8 cellular contexts compared by ENCODE assay signal in genomic region chr9:19230356-19231125, GRCh38. TPM values are rescaled to one million over a fixed set of nuclear protein-coding genes. Genes with fewer than 3 reads are reported as not detected.
DNase-seq lines count a peak whose midpoint lies in the region; ATAC-seq and TF ChIP-seq lines count a peak whose summit lies in the region.

DENND4C (plus strand) TSS chr9:19230693; CDS start chr9:19276175, 45,482 bp downstream.

- peak; percentile 73 for ATAC-seq in HG02623 (IDR thresholded peaks at IDR 0.05; ENCODE audit: unreplicated experiment)
- peak; percentile 86 to 90 (median 88) for ATAC-seq in T-cell (replicated peaks in 1 of 4)
- ATAC-seq in left cardiac atrium: peak; percentile 90 to 94

- H3K4me3 Mint-ChIP-seq in T-cell: peak within 1 kb of the TSS in 2 of 3 donors; percentile 68 to 78
- H3K4me3 Mint-ChIP-seq in progenitor cell of endocrine pancreas (ENCODE audit: low read depth): no peak within 1 kb of the TSS

- intact Hi-C loops in left cardiac atrium (cut with DNase I): loop anchor here in 1 of 2 donors (5.0 kb wide), 1 partner anchor 48 kb away; no protein-coding TSS in a partner anchor

- DNase-seq in NCI-H1105 (lab: John Stamatoyannopoulos, UW): peak; percentile 72
- DNase-seq in T-cell: peak; percentile 62 to 85 (median 75)
- DNase-seq in left cardiac atrium: peak; percentile 91
- peak; percentile 93 for DNase-seq in progenitor cell of endocrine pancreas (ENCODE audit: low spot score, unreplicated experiment)
- peak; percentile 87 for DNase-seq in ureter (ENCODE audit: low spot score)

- POLR2A ChIA-PET in T-cell (lab: Charles Lee): interaction anchor here (0.5 to 1.2 kb wide), 7 partner anchors 27 to 182 kb away, joined by 3 to 6 read pairs (median 4); no protein-coding TSS in a partner anchor

- H3K27me3 Mint-ChIP-seq in T-cell (no peaks in the 10 kb centered on the region), progenitor cell of endocrine pancreas (no peaks in the 10 kb centered on the region)

- no peaks in the 10 kb centered on the region for H3K9me3 Mint-ChIP-seq in T-cell
- H3K9me3 Mint-ChIP-seq in progenitor cell of endocrine pancreas (ENCODE audit: low read depth): no peaks in the 10 kb centered on the region

- H3K27ac Mint-ChIP-seq in T-cell: peak within 1 kb of the TSS; percentile 89 to 90
- peak within 1 kb of the TSS; percentile 96 for H3K27ac Mint-ChIP-seq in progenitor cell of endocrine pancreas

- CTCF ChIA-PET in T-cell (lab: Charles Lee): interaction anchor here in 1 of 2 donors (0.6 to 1.4 kb wide), 4 partner anchors 8 to 226 kb away, joined by 3 to 6 read pairs (median 4); no protein-coding TSS in a partner anchor

- H3K4me1 Mint-ChIP-seq in T-cell (peaks cover 13 to 19% (median 17%) of the 10 kb centered on the region in 3 donors), progenitor cell of endocrine pancreas (ENCODE audit: low read depth) (peaks cover 12% of the 10 kb centered on the region)

- no peak within 1 kb of the TSS for H3K27ac ChIP-seq in adipose tissue (ENCODE audit: low read depth, low read length)

- TF ChIP-seq CTCF in GM12874 (IDR thresholded peaks at IDR 0.05; ENCODE audit: insufficient read depth, low read depth, low read length): peak; percentile 24; the same call in 1 of the 2 replicates
- TF ChIP-seq CTCF in progenitor cell of endocrine pancreas (IDR thresholded peaks at IDR 0.05; ENCODE audit: unreplicated experiment): peak; percentile 27

- 0 to 1% (median 0%) methylated on average over 60 to 84 of the region's 86 CpGs for WGBS in adipose tissue, 3 donors

- no peaks in the 10 kb centered on the region for H3K36me3 Mint-ChIP-seq in T-cell
- H3K36me3 Mint-ChIP-seq in progenitor cell of endocrine pancreas (ENCODE audit: insufficient read depth): no peaks in the 10 kb centered on the region

RNA-seq across cellular contexts. Expression of gene DENND4C, which starts in this region (rescaled TPM):
- total RNA-seq in T-cell: 10 to 100 TPM; 49.6 to 55.7 (median 53.3) TPM
- 10 to 100 TPM in 2 of 3 donors, 1 to 10 TPM in 1; 9.5 to 18.2 (median 15.7) TPM for polyA plus RNA-seq in adipose tissue
- total RNA-seq in left cardiac atrium: 10 to 100 TPM; 35.3 to 45.3 TPM
- total RNA-seq in progenitor cell of endocrine pancreas: 57.3 and 60.4 TPM in 2 replicates
- total RNA-seq in ureter: 110 TPM
